In genomic region chr17:77393274-77393600, GRCh38 we compare ENCODE assay signal across 11 cellular contexts.
DNase-seq lines count a peak whose midpoint lies in the region; ATAC-seq and TF ChIP-seq lines count a peak whose summit lies in the region.
"Had no signal": no experiment of that assay in that cellular context is flagged by ENCODE, and none has a peak within 500 bp of the region (broad histone marks: within the 10 kb centered on the region; RNA-seq: fewer than 3 reads in every experiment).

No MANE protein-coding gene starts in this region.

- no peak overlapping the region for H2AFZ ChIP-seq in neural progenitor cell (replicated peaks)

- TF ChIP-seq POLR2A in vagina (IDR thresholded peaks at IDR 0.05) = no peak

- peaks cover 55% of the 10 kb centered on the region for H3F3A ChIP-seq in neural progenitor cell (ENCODE audit: low read depth)

- H3K36me3 Mint-ChIP-seq in dendritic cell treated with granulocyte-macrophage colony-stimulating factor and Interleukin-4, amounts not matched to agents 40 ng/mL and 50 ng/mL, for 4 days (ENCODE audit: low read depth) = peaks cover 62% of the 10 kb centered on the region
- peaks cover 9% of the 10 kb centered on the region for H3K36me3 Mint-ChIP-seq in neural progenitor cell
- H3K36me3 Mint-ChIP-seq: stimulated activated memory B cell treated with anti-CD40 and anti-IgM and Interleukin-4, amounts not matched to agents 10 μg/mL and 1 μg/mL and 100 μg/mL, for 72 hours had no signal

- H3K27ac ChIP-seq in right atrium auricular region = peak overlapping the region; percentile 68 to 70
- peak overlapping the region; percentile 95 for H3K27ac ChIP-seq in neural progenitor cell
- H3K27ac ChIP-seq in vagina = peak overlapping the region; percentile 84

- peak overlapping the region; percentile 27 for H3K27ac Mint-ChIP-seq in dendritic cell treated with granulocyte-macrophage colony-stimulating factor and Interleukin-4, amounts not matched to agents 40 ng/mL and 50 ng/mL, for 4 days
- H3K27ac Mint-ChIP-seq in neural progenitor cell = no peak overlapping the region
- H3K27ac Mint-ChIP-seq: stimulated activated memory B cell treated with anti-CD40 and anti-IgM and Interleukin-4, amounts not matched to agents 10 μg/mL and 1 μg/mL and 100 μg/mL, for 72 hours had no signal

- H3K9me3 ChIP-seq in right atrium auricular region (no peaks in the 10 kb centered on the region), neural progenitor cell (ENCODE audit: low read depth) (no peaks in the 10 kb centered on the region), vagina (no peaks in the 10 kb centered on the region)

- no peak for ATAC-seq in Right ventricle myocardium inferior
- ATAC-seq: stimulated activated memory B cell treated with anti-CD40 and anti-IgM and Interleukin-4, amounts not matched to agents 10 μg/mL and 1 μg/mL and 100 μg/mL, for 72 hours had no signal

- no peaks in the 10 kb centered on the region for H3K27me3 ChIP-seq in right atrium auricular region
- no peaks in the 10 kb centered on the region for H3K27me3 ChIP-seq in neural progenitor cell
- no peaks in the 10 kb centered on the region for H3K27me3 ChIP-seq in vagina

- H3K27me3 Mint-ChIP-seq in dendritic cell treated with granulocyte-macrophage colony-stimulating factor and Interleukin-4, amounts not matched to agents 40 ng/mL and 50 ng/mL, for 4 days = no peaks in the 10 kb centered on the region
- peaks cover 3% of the 10 kb centered on the region for H3K27me3 Mint-ChIP-seq in neural progenitor cell (ENCODE audit: insufficient read depth, low read depth)
- H3K27me3 Mint-ChIP-seq: stimulated activated memory B cell treated with anti-CD40 and anti-IgM and Interleukin-4, amounts not matched to agents 10 μg/mL and 1 μg/mL and 100 μg/mL, for 72 hours had no signal

- H3K36me3 ChIP-seq in right atrium auricular region (no peaks in the 10 kb centered on the region), neural progenitor cell (no peaks in the 10 kb centered on the region), vagina (no peaks in the 10 kb centered on the region)

- H3K4me2 ChIP-seq in neural progenitor cell = peak overlapping the region; percentile 76

- H3K4me1 ChIP-seq in right atrium auricular region = peaks cover 0 to 66% of the 10 kb centered on the region in 2 donors
- H3K4me1 ChIP-seq in neural progenitor cell = peaks cover 65% of the 10 kb centered on the region
- H3K4me1 ChIP-seq in vagina = peaks cover 91% of the 10 kb centered on the region

- peaks cover 97% of the 10 kb centered on the region for H4K20me1 ChIP-seq in neural progenitor cell (ENCODE audit: low read depth)

- no peak overlapping the region for H3K4me3 ChIP-seq in right atrium auricular region
- H3K4me3 ChIP-seq in neural progenitor cell = no peak overlapping the region
- no peak overlapping the region for H3K4me3 ChIP-seq in vagina
- no peak overlapping the region for H3K4me3 ChIP-seq in foreskin fibroblast (ENCODE audit: low read depth in 1 of 2, low read length in 2 of 2)

- no peak overlapping the region for H3K4me3 Mint-ChIP-seq in dendritic cell treated with granulocyte-macrophage colony-stimulating factor and Interleukin-4, amounts not matched to agents 40 ng/mL and 50 ng/mL, for 4 days
- no peak overlapping the region for H3K4me3 Mint-ChIP-seq in neural progenitor cell
- H3K4me3 Mint-ChIP-seq: stimulated activated memory B cell treated with anti-CD40 and anti-IgM and Interleukin-4, amounts not matched to agents 10 μg/mL and 1 μg/mL and 100 μg/mL, for 72 hours had no signal

- no peak for DNase-seq in right atrium auricular region (ENCODE audit: low spot score)
- no peak for DNase-seq in Right ventricle myocardium inferior (ENCODE audit: missing footprints)
- DNase-seq in neural progenitor cell (ENCODE audit: low spot score) = no peak
- DNase-seq in vagina (ENCODE audit: extremely low spot score in 2 of 2) = no peak
- no peak for DNase-seq in stimulated activated CD4-positive, alpha-beta T cell treated with anti-CD3 and anti-CD28 coated beads, Interleukin-2, amount 100 ng/mL, for 48 hours
- no peak for DNase-seq in NCI-H2227 (lab: John Stamatoyannopoulos, UW; ENCODE audit: unreplicated experiment)
- no peak for DNase-seq in foreskin fibroblast
- DNase-seq: NCI-H1436 treated with DMSO at 0.1 percent for 48 hours, SHP77 treated with DMSO at 0.1 percent for 48 hours had no signal

- H3K4me1 Mint-ChIP-seq in dendritic cell treated with granulocyte-macrophage colony-stimulating factor and Interleukin-4, amounts not matched to agents 40 ng/mL and 50 ng/mL, for 4 days (ENCODE audit: low read depth) = peaks cover 90% of the 10 kb centered on the region
- peaks cover 68% of the 10 kb centered on the region for H3K4me1 Mint-ChIP-seq in neural progenitor cell

- intact Hi-C loops in Right ventricle myocardium inferior (cut with DNase I) (no loop called here), vagina (cut with DNase I) (no loop called here)
- intact Hi-C loops in dendritic cell treated with granulocyte-macrophage colony-stimulating factor and Interleukin-4, amounts not matched to agents 40 ng/mL and 50 ng/mL, for 4 days (cut with micrococcal nuclease) = no loop called here

- H3K79me2 ChIP-seq in neural progenitor cell (ENCODE audit: low read depth) = peaks cover 89% of the 10 kb centered on the region

- TF ChIP-seq CTCF in right atrium auricular region (IDR thresholded peaks at IDR 0.05) = no peak
- no peak for TF ChIP-seq CTCF in neural progenitor cell (IDR thresholded peaks at IDR 0.05)
- TF ChIP-seq CTCF in vagina (IDR thresholded peaks at IDR 0.05) = no peak
- no peak for TF ChIP-seq CTCF in foreskin fibroblast (IDR thresholded peaks at IDR 0.05; ENCODE audit: low read depth, low read length)

- H3K9ac ChIP-seq in neural progenitor cell = no peak overlapping the region

- no peaks in the 10 kb centered on the region for H3K9me3 Mint-ChIP-seq in dendritic cell treated with granulocyte-macrophage colony-stimulating factor and Interleukin-4, amounts not matched to agents 40 ng/mL and 50 ng/mL, for 4 days
- peaks cover 2% of the 10 kb centered on the region for H3K9me3 Mint-ChIP-seq in neural progenitor cell
- H3K9me3 Mint-ChIP-seq: stimulated activated memory B cell treated with anti-CD40 and anti-IgM and Interleukin-4, amounts not matched to agents 10 μg/mL and 1 μg/mL and 100 μg/mL, for 72 hours had no signal
